Comparison of ENCODE assay signal across 1 cellular context in genomic region chr13:50589651-50590054, GRCh38.
TF ChIP-seq lines count a peak whose summit lies in the region.

No MANE protein-coding gene starts in this region.

TF ChIP-seq in A549, 52 proteins besides CTCF, POLR2A, EP300 and RAD21 (continued from another document):
- TF ChIP-seq PBX3 (IDR thresholded peaks at IDR 0.05) (no peak), TP53 (CRISPR knock-in tag; IDR thresholded peaks at IDR 0.05) (no peak), HOXA7 (CRISPR knock-in tag; IDR thresholded peaks at IDR 0.05) (no peak), FOXS1 (CRISPR knock-in tag; IDR thresholded peaks at IDR 0.05) (no peak), ZFP36 (IDR thresholded peaks at IDR 0.05; ENCODE audit: borderline replicate concordance, partially characterized antibody) (no peak), KDM1A (IDR thresholded peaks at IDR 0.05; ENCODE audit: low read depth) (no peak), JUN (IDR thresholded peaks at IDR 0.05) (no peak), HMGXB4 (CRISPR knock-in tag; IDR thresholded peaks at IDR 0.05; ENCODE audit: borderline replicate concordance) (no peak), BCL3 (IDR thresholded peaks at IDR 0.05) (no peak), BHLHE40 (IDR thresholded peaks at IDR 0.05; ENCODE audit: low read depth, low read length) (no peak), CBX8 (IDR thresholded peaks at IDR 0.05) (no peak)
